1 cellular context compared by ENCODE assay signal in genomic region chr22:31247726-31248125, GRCh38.
TF ChIP-seq lines count a peak whose summit lies in the region.

No MANE protein-coding gene starts in this region.

TF ChIP-seq in SK-N-SH, 30 proteins besides CTCF, POLR2A, EP300 and RAD21 (continued from another document):
- no peak for TF ChIP-seq EZH2phosphoT487 (IDR thresholded peaks at IDR 0.05; ENCODE audit: borderline replicate concordance, low read depth)
